ENCODE assay signal across 1 cellular context in genomic region chr2:111975053-111975552, GRCh38.
TF ChIP-seq lines count a peak whose summit lies in the region.

No MANE protein-coding gene starts in this region.

TF ChIP-seq in HepG2, 621 proteins besides CTCF, POLR2A, EP300 and RAD21 (continued from another document and continues in another):
- TF ChIP-seq, protein P1, sequence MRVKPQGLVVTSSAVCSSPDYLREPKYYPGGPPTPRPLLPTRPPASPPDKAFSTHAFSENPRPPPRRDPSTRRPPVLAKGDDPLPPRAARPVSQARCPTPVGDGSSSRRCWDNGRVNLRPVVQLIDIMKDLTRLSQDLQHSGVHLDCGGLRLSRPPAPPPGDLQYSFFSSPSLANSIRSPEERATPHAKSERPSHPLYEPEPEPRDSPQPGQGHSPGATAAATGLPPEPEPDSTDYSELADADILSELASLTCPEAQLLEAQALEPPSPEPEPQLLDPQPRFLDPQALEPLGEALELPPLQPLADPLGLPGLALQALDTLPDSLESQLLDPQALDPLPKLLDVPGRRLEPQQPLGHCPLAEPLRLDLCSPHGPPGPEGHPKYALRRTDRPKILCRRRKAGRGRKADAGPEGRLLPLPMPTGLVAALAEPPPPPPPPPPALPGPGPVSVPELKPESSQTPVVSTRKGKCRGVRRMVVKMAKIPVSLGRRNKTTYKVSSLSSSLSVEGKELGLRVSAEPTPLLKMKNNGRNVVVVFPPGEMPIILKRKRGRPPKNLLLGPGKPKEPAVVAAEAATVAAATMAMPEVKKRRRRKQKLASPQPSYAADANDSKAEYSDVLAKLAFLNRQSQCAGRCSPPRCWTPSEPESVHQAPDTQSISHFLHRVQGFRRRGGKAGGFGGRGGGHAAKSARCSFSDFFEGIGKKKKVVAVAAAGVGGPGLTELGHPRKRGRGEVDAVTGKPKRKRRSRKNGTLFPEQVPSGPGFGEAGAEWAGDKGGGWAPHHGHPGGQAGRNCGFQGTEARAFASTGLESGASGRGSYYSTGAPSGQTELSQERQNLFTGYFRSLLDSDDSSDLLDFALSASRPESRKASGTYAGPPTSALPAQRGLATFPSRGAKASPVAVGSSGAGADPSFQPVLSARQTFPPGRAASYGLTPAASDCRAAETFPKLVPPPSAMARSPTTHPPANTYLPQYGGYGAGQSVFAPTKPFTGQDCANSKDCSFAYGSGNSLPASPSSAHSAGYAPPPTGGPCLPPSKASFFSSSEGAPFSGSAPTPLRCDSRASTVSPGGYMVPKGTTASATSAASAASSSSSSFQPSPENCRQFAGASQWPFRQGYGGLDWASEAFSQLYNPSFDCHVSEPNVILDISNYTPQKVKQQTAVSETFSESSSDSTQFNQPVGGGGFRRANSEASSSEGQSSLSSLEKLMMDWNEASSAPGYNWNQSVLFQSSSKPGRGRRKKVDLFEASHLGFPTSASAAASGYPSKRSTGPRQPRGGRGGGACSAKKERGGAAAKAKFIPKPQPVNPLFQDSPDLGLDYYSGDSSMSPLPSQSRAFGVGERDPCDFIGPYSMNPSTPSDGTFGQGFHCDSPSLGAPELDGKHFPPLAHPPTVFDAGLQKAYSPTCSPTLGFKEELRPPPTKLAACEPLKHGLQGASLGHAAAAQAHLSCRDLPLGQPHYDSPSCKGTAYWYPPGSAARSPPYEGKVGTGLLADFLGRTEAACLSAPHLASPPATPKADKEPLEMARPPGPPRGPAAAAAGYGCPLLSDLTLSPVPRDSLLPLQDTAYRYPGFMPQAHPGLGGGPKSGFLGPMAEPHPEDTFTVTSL (CRISPR knock-in tag; IDR thresholded peaks at IDR 0.05; ENCODE audit: borderline replicate concordance): no peak
- no peak for TF ChIP-seq ZFP1 (CRISPR knock-in tag; IDR thresholded peaks at IDR 0.05)
- TF ChIP-seq ZNF776 (CRISPR knock-in tag; IDR thresholded peaks at IDR 0.05): no peak
- no peak for TF ChIP-seq RFX3 (CRISPR knock-in tag; IDR thresholded peaks at IDR 0.05)
- no peak for TF ChIP-seq ZNF280B (CRISPR knock-in tag; IDR thresholded peaks at IDR 0.05; ENCODE audit: borderline replicate concordance)
- no peak for TF ChIP-seq ZFP36L1 (CRISPR knock-in tag; IDR thresholded peaks at IDR 0.05)
- TF ChIP-seq, protein P2, sequence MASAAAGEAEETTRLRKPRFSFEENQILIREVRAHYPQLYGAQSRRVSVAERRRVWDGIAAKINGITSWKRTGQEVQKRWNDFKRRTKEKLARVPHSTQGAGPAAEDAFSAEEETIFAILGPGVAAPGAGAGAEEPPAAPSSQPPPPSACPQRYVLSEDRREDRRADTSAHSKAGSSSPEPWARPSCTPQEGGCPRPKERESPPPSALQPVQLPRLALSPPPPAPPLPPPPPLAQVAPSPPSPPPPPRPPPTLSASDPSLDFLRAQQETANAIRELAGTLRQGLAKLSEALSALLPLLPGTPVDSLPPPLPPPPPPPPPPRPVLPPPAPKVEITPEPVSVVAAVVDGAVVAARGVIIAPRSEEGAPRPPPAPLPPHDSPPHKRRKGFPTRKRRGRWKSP (CRISPR knock-in tag; IDR thresholded peaks at IDR 0.05): no peak; the same call in 1 of the 2 replicates
- no peak for TF ChIP-seq ZNF562 (CRISPR knock-in tag; IDR thresholded peaks at IDR 0.05; ENCODE audit: borderline replicate concordance)
- TF ChIP-seq CREBL2 (CRISPR knock-in tag; IDR thresholded peaks at IDR 0.05; ENCODE audit: borderline replicate concordance): peak; percentile 39; the same call in 1 of the 2 replicates
- no peak for TF ChIP-seq ZFP37 (CRISPR knock-in tag; IDR thresholded peaks at IDR 0.05; ENCODE audit: borderline replicate concordance)
- TF ChIP-seq RXRA (CRISPR knock-in tag; IDR thresholded peaks at IDR 0.05): peak; percentile 16; the same call in 1 of the 2 replicates
- TF ChIP-seq SMAD9 (CRISPR knock-in tag; IDR thresholded peaks at IDR 0.05): no peak
- TF ChIP-seq RERE (CRISPR knock-in tag; IDR thresholded peaks at IDR 0.05; ENCODE audit: low read depth): no peak
- no peak for TF ChIP-seq ZNF747 (CRISPR knock-in tag; IDR thresholded peaks at IDR 0.05; ENCODE audit: borderline replicate concordance)
- no peak for TF ChIP-seq ZNF670 (CRISPR knock-in tag; IDR thresholded peaks at IDR 0.05; ENCODE audit: borderline replicate concordance)
- TF ChIP-seq KDM5A (IDR thresholded peaks at IDR 0.05; ENCODE audit: borderline replicate concordance, low read length): no peak
- TF ChIP-seq RBAK (CRISPR knock-in tag; IDR thresholded peaks at IDR 0.05): no peak
- TF ChIP-seq, protein P3, sequence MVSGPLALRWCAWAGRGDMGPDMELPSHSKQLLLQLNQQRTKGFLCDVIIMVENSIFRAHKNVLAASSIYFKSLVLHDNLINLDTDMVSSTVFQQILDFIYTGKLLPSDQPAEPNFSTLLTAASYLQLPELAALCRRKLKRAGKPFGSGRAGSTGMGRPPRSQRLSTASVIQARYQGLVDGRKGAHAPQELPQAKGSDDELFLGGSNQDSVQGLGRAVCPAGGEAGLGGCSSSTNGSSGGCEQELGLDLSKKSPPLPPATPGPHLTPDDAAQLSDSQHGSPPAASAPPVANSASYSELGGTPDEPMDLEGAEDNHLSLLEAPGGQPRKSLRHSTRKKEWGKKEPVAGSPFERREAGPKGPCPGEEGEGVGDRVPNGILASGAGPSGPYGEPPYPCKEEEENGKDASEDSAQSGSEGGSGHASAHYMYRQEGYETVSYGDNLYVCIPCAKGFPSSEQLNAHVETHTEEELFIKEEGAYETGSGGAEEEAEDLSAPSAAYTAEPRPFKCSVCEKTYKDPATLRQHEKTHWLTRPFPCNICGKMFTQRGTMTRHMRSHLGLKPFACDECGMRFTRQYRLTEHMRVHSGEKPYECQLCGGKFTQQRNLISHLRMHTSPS (CRISPR knock-in tag; IDR thresholded peaks at IDR 0.05; ENCODE audit: low read depth): no peak
- TF ChIP-seq RFXANK (CRISPR knock-in tag; IDR thresholded peaks at IDR 0.05): no peak
- TF ChIP-seq MLLT10 (CRISPR knock-in tag; IDR thresholded peaks at IDR 0.05): no peak
- TF ChIP-seq SNAPC2 (CRISPR knock-in tag; IDR thresholded peaks at IDR 0.05): no peak
- TF ChIP-seq CEBPG (CRISPR knock-in tag; IDR thresholded peaks at IDR 0.05): no peak
- TF ChIP-seq DZIP1 (CRISPR knock-in tag; IDR thresholded peaks at IDR 0.05): no peak
- no peak for TF ChIP-seq ZIK1 (CRISPR knock-in tag; IDR thresholded peaks at IDR 0.05; ENCODE audit: borderline replicate concordance, low read depth)
- no peak for TF ChIP-seq TBL1XR1 (IDR thresholded peaks at IDR 0.05; ENCODE audit: borderline replicate concordance, low read length, partially characterized antibody)
- peak; percentile 57; the same call in 1 of the 2 replicates for TF ChIP-seq NR2F6 (IDR thresholded peaks at IDR 0.05)
- TF ChIP-seq NR2F6 (CRISPR knock-in tag; IDR thresholded peaks at IDR 0.05): 0 out of 2 replicates have a peak, but pooled peaks have one; percentile 27
- peak; percentile 38; the same call in 1 of the 2 replicates for TF ChIP-seq LBX2 (CRISPR knock-in tag; IDR thresholded peaks at IDR 0.05; ENCODE audit: borderline replicate concordance)
- TF ChIP-seq FOSL2 (CRISPR knock-in tag; IDR thresholded peaks at IDR 0.05): peak; percentile 98
- no peak for TF ChIP-seq MBD4 (IDR thresholded peaks at IDR 0.05; ENCODE audit: borderline replicate concordance, low read length)
- TF ChIP-seq, protein P4, sequence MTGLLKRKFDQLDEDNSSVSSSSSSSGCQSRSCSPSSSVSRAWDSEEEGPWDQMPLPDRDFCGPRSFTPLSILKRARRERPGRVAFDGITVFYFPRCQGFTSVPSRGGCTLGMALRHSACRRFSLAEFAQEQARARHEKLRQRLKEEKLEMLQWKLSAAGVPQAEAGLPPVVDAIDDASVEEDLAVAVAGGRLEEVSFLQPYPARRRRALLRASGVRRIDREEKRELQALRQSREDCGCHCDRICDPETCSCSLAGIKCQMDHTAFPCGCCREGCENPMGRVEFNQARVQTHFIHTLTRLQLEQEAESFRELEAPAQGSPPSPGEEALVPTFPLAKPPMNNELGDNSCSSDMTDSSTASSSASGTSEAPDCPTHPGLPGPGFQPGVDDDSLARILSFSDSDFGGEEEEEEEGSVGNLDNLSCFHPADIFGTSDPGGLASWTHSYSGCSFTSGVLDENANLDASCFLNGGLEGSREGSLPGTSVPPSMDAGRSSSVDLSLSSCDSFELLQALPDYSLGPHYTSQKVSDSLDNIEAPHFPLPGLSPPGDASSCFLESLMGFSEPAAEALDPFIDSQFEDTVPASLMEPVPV (CRISPR knock-in tag; IDR thresholded peaks at IDR 0.05): no peak
- no peak for TF ChIP-seq PRDM4 (CRISPR knock-in tag; IDR thresholded peaks at IDR 0.05; ENCODE audit: borderline replicate concordance)
- no peak for TF ChIP-seq SRSF1 (optimal IDR thresholded peaks at IDR 0.05; ENCODE audit: low read depth, low read length)
- no peak for TF ChIP-seq NFKBIZ (CRISPR knock-in tag; IDR thresholded peaks at IDR 0.05)
